In the genomic region with DNA sequence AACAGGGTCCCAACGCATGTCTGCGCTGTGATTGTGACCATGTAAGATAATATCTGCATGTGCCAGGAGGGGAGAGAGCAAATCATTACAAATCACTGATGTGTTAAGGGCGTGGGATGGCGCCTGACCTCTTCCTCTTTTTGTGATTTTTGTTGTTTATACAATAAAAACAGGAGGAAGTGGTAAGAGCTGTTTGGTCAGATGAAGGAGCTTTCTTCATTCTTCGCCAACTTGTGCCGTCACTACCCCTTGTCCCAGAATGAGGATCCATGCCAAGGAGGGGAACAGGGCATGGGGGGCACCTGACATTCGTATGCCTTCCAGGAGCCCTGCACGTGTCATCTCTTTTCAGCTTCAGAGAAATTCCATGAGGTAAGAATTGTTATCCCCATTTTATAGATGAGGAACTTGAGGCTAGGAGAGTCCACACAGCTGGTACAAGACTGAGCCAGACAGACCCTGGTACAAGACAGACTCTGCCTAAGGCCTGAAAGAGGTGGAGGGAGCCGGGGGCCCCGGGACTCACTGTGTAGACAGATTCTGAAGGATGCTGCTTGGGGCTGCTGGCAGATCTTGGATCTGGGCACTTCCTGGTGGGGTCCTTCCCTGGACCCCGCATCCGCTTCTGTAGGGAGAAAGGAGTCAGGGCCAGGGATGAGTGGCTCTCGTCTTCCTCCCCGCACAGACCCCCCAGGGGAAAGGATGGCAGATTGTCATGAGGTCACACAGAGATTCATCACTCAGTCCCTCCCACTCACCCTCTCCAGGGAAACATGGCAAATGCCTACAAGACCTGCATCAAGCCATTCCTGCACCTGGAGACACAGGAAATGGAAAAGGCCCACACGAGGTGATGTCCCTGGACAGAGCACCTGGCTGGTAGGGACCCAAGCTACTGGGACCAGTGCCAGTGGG, we compare ENCODE assay signal across 9 cellular contexts. TPM values are rescaled to one million over a fixed set of nuclear protein-coding genes. Genes with fewer than 3 reads are reported as not detected.
DNase-seq lines count a peak whose midpoint lies in the region; ATAC-seq and TF ChIP-seq lines count a peak whose summit lies in the region.
"Had no signal": no experiment of that assay in that cellular context is flagged by ENCODE, and none has a peak within 500 bp of the region (broad histone marks: within the 10 kb centered on the region; RNA-seq: fewer than 3 reads in every experiment).

No MANE protein-coding gene starts in this region.

- in situ Hi-C loops in GM13977 (cut with MboI; ENCODE audit: low pct_unique_long_range_greater_than_20kb, low sequenced_read_pairs, unreplicated experiment), result no loop called here

- no peaks in the 10 kb centered on the region for H3K36me3 ChIP-seq in rectal smooth muscle tissue (ENCODE audit: control insufficient read depth, insufficient read depth, low read length)

- H3K27me3 ChIP-seq in rectal smooth muscle tissue (ENCODE audit: control insufficient read depth, insufficient read depth, low read length), result no peaks in the 10 kb centered on the region

- H3K4me3 ChIP-seq in rectal smooth muscle tissue (ENCODE audit: low read length), result peak overlapping the region; percentile 27

- TF ChIP-seq CTCF in GM13977 (IDR thresholded peaks at IDR 0.05; ENCODE audit: extremely low read depth, insufficient read depth, missing control alignments), result no peak

- no peaks in the 10 kb centered on the region for H3K4me1 ChIP-seq in rectal smooth muscle tissue (ENCODE audit: control insufficient read depth, insufficient read depth, low read length)

- H3K9ac ChIP-seq in rectal smooth muscle tissue (ENCODE audit: low read length), result no peak overlapping the region

- ATAC-seq in GM21825 (IDR thresholded peaks at IDR 0.05; ENCODE audit: unreplicated experiment) (no peak), HG02970 (IDR thresholded peaks at IDR 0.05; ENCODE audit: low FRiP score, unreplicated experiment) (no peak)

- peak overlapping the region; percentile 40 for H3K27ac ChIP-seq in rectal smooth muscle tissue (ENCODE audit: low read depth, low read length)

- peak; percentile 72 for DNase-seq in GM13977 (ENCODE audit: low spot score)
- peak; percentile 92 for DNase-seq in MV-4-11 (lab: John Stamatoyannopoulos, UW)
- DNase-seq in dermis microvascular lymphatic vessel endothelial cell (ENCODE audit: low read depth in 2 of 2), result peak; percentile 4 to 40
- DNase-seq in effector CD4-positive, alpha-beta T cell, result no peak
- DNase-seq in NCI-H226, result no peak

RNA-seq across cellular contexts. Expression of a gene that starts 34.6 kb away (rescaled TPM):
- total RNA-seq in dermis microvascular lymphatic vessel endothelial cell, result under 0.01 TPM in 1 of 2 replicates, not detected in the other
- total RNA-seq: bronchial epithelial cell had no signal

Comparison
In these comparisons a context has a peak if more than half of its experiments do, and no peak if none do; other contexts are left out.
1. DNase-seq: peak in GM13977 (single experiment), MV-4-11 (single experiment) and dermis microvascular lymphatic vessel endothelial cell (2 of 2); none in effector CD4-positive, alpha-beta T cell (single experiment) and NCI-H226 (single experiment).